9 cellular contexts compared by ENCODE assay signal in genomic region chr10:111075577-111076185, GRCh38. TPM values are rescaled to one million over a fixed set of nuclear protein-coding genes. Genes with fewer than 3 reads are reported as not detected.
DNase-seq lines count a peak whose midpoint lies in the region; ATAC-seq and TF ChIP-seq lines count a peak whose summit lies in the region.
"Had no signal": no experiment of that assay in that cellular context is flagged by ENCODE, and none has a peak within 500 bp of the region (broad histone marks: within the 10 kb centered on the region; RNA-seq: fewer than 3 reads in every experiment).

No MANE protein-coding gene starts in this region.

- TF ChIP-seq CTCF in A673 (conservative IDR thresholded peaks at IDR 0.05; ENCODE audit: low read depth, low read length) = no peak
- TF ChIP-seq CTCF in natural killer cell (IDR thresholded peaks at IDR 0.05) = no peak

- peak overlapping the region; percentile 25 for H3K56ac ChIP-seq in mesendoderm (ENCODE audit: low read length)

- H3K36me3 ChIP-seq in A673 (ENCODE audit: insufficient read depth, low read length, poor library complexity, severe bottlenecking) = no peaks in the 10 kb centered on the region
- H3K36me3 ChIP-seq in mesendoderm (ENCODE audit: control insufficient read depth, insufficient read depth, low read length) = no peaks in the 10 kb centered on the region

- H3K27ac ChIP-seq in A673 (ENCODE audit: low read depth, low read length, poor library complexity, severe bottlenecking) = no peak overlapping the region
- H3K27ac ChIP-seq in mesendoderm (ENCODE audit: low read depth, low read length) = no peak overlapping the region

- no peak overlapping the region for H3K18ac ChIP-seq in mesendoderm (ENCODE audit: low read length)

- no peak overlapping the region for H2AK5ac ChIP-seq in mesendoderm (ENCODE audit: low read length)

- H3K4me3 ChIP-seq in A673 (ENCODE audit: low read depth, low read length, poor library complexity, severe bottlenecking) = peak overlapping the region; percentile 51
- H3K4me3 ChIP-seq in mesendoderm (ENCODE audit: low read length) = no peak overlapping the region

- no peak overlapping the region for H4K5ac ChIP-seq in mesendoderm (ENCODE audit: low read length)

- no peak overlapping the region for H3K23ac ChIP-seq in mesendoderm (ENCODE audit: low read length)

- H2BK120ac ChIP-seq in mesendoderm (ENCODE audit: low read depth, low read length) = no peak overlapping the region

- intact Hi-C loops in A673 (cut with micrococcal nuclease; ENCODE audit: unreplicated experiment) = loop anchor here (5.0 to 10.0 kb wide), 3 partner anchors 129 to 1039 kb away; no protein-coding TSS in a partner anchor
- intact Hi-C loops in natural killer cell (cut with micrococcal nuclease) = no loop called here

- POLR2A ChIA-PET in A673 (lab: Charles Lee; ENCODE audit: low non-redundant PET) = no interaction called here

- H3K27me3 Mint-ChIP-seq in activated naive CD8-positive, alpha-beta T cell treated with anti-CD3 and anti-CD28 coated beads for 36 hours = peaks cover 78% of the 10 kb centered on the region
- H3K27me3 Mint-ChIP-seq in natural killer cell (ENCODE audit: low read depth in 2 of 2) = peaks cover 57 to 63% of the 10 kb centered on the region in 2 donors

- DNase-seq in A673 (ENCODE audit: low spot score) = no peak
- DNase-seq in activated naive CD8-positive, alpha-beta T cell treated with anti-CD3 and anti-CD28 coated beads for 36 hours = no peak
- DNase-seq in mesendoderm = no peak
- no peak for DNase-seq in natural killer cell
- DNase-seq in COLO668 (lab: John Stamatoyannopoulos, UW; ENCODE audit: unreplicated experiment) = no peak
- no peak for DNase-seq in NCI-H2107 treated with DMSO at 0.1 percent for 48 hours (lab: John Stamatoyannopoulos, UW; ENCODE audit: unreplicated experiment)

- H3K4me1 ChIP-seq in A673 (ENCODE audit: insufficient read depth, low read length, poor library complexity, severe bottlenecking) (peaks cover 18% of the 10 kb centered on the region), mesendoderm (ENCODE audit: control insufficient read depth, low read depth, low read length) (no peaks in the 10 kb centered on the region)

- H3K4me2 ChIP-seq in mesendoderm (ENCODE audit: low read length) = no peak overlapping the region

- no peak overlapping the region for H3K27ac Mint-ChIP-seq in activated naive CD8-positive, alpha-beta T cell treated with anti-CD3 and anti-CD28 coated beads for 36 hours
- no peak overlapping the region for H3K27ac Mint-ChIP-seq in natural killer cell

- no peak overlapping the region for H2BK5ac ChIP-seq in mesendoderm (ENCODE audit: low read length)

- H3K27me3 ChIP-seq in A673 (replicated peaks; ENCODE audit: insufficient read depth, low read depth, low read length, poor library complexity) (peaks cover 61% of the 10 kb centered on the region), mesendoderm (ENCODE audit: insufficient read depth, low read length, poor library complexity) (peaks cover 7% of the 10 kb centered on the region)

- H3K4ac ChIP-seq in mesendoderm (ENCODE audit: low read depth, low read length) = no peak overlapping the region

- H3K79me1 ChIP-seq in mesendoderm (ENCODE audit: low read length) = no peaks in the 10 kb centered on the region

- no TSS peak for BruUV-seq in A673 (replicated peaks; lab: Mats Ljungman, UMichigan)

- no CpG with 5 or more reads among the region's 18 CpGs for WGBS in mesendoderm (ENCODE audit: extremely low coverage, insufficient coverage, low lambda C conversion rate)

- peak overlapping the region; percentile 71 for H3K4me3 Mint-ChIP-seq in activated naive CD8-positive, alpha-beta T cell treated with anti-CD3 and anti-CD28 coated beads for 36 hours
- no peak overlapping the region for H3K4me3 Mint-ChIP-seq in natural killer cell

- H3K9me3 Mint-ChIP-seq in activated naive CD8-positive, alpha-beta T cell treated with anti-CD3 and anti-CD28 coated beads for 36 hours = peaks cover 2% of the 10 kb centered on the region
- H3K9me3 Mint-ChIP-seq in natural killer cell = no peaks in the 10 kb centered on the region

- peaks cover 2% of the 10 kb centered on the region for H3K36me3 Mint-ChIP-seq in activated naive CD8-positive, alpha-beta T cell treated with anti-CD3 and anti-CD28 coated beads for 36 hours
- peaks cover 16% of the 10 kb centered on the region for H3K36me3 Mint-ChIP-seq in natural killer cell

- no peaks in the 10 kb centered on the region for H3K9me3 ChIP-seq in A673 (ENCODE audit: low read depth, low read length, poor library complexity, severe bottlenecking)
- H3K9me3 ChIP-seq: body of pancreas had no signal

- H2BK15ac ChIP-seq in mesendoderm (replicated peaks; ENCODE audit: low read depth) = no peak overlapping the region

- CTCF ChIA-PET in A673 (lab: Charles Lee) = interaction anchor here (0.7 kb wide), 1 partner anchor 33 kb away, joined by 4 read pairs; no protein-coding TSS in a partner anchor

- no peak overlapping the region for H3K9ac ChIP-seq in mesendoderm (ENCODE audit: low read length)

- no peaks in the 10 kb centered on the region for H3K79me2 ChIP-seq in mesendoderm (ENCODE audit: control insufficient read depth, insufficient read depth, low read length)

- H4K8ac ChIP-seq in mesendoderm (ENCODE audit: low read depth, low read length) = no peak overlapping the region

- peaks cover 4% of the 10 kb centered on the region for H3K4me1 Mint-ChIP-seq in activated naive CD8-positive, alpha-beta T cell treated with anti-CD3 and anti-CD28 coated beads for 36 hours
- peaks cover 4 to 5% of the 10 kb centered on the region in 2 donors for H3K4me1 Mint-ChIP-seq in natural killer cell

- ATAC-seq in GM21360 (IDR thresholded peaks at IDR 0.05; ENCODE audit: unreplicated experiment) (peak; percentile 7), GM21515 (IDR thresholded peaks at IDR 0.05; ENCODE audit: unreplicated experiment) (no peak), natural killer cell (no peak)

RNA-seq across cellular contexts. Expression of gene ADRA2A, which starts 1.1 kb away (rescaled TPM):
- not detected in 2 replicates for total RNA-seq in A673 (2021)
- total RNA-seq in activated naive CD8-positive, alpha-beta T cell treated with anti-CD3 and anti-CD28 coated beads for 36 hours = not detected
- polyA plus RNA-seq in mesendoderm (2013, experiment 1 of 2) = 0.73 TPM
- 0.74 TPM for polyA plus RNA-seq in mesendoderm (2013, experiment 2 of 2)
- under 1 TPM in 2 of 3 donors, not detected in 1; 0.07 to 0.28 TPM for total RNA-seq in natural killer cell
